In genomic region chr5:142862585-142862984, GRCh38 we compare ENCODE assay signal across 20 cellular contexts.
DNase-seq lines count a peak whose midpoint lies in the region; ATAC-seq and TF ChIP-seq lines count a peak whose summit lies in the region.
"Had no signal": no experiment of that assay in that cellular context is flagged by ENCODE, and none has a peak within 500 bp of the region (broad histone marks: within the 10 kb centered on the region; RNA-seq: fewer than 3 reads in every experiment).

No MANE protein-coding gene starts in this region.

- H3K4me1 ChIP-seq in esophagus (ENCODE audit: control insufficient read depth in 2 of 2, insufficient read depth in 2 of 2, low read length in 1 of 2) (peaks cover 6 to 20% of the 10 kb centered on the region in 2 donors), right cardiac atrium (ENCODE audit: control insufficient read depth, insufficient read depth, low read length) (peaks cover 34% of the 10 kb centered on the region), stomach smooth muscle (ENCODE audit: control insufficient read depth, insufficient read depth, low read length) (peaks cover 46% of the 10 kb centered on the region), hepatocyte (ENCODE audit: insufficient read depth) (peaks cover 35% of the 10 kb centered on the region)
- H3K4me1 ChIP-seq: HAP-1 had no signal

- no peaks in the 10 kb centered on the region for H3K27me3 Mint-ChIP-seq in stimulated activated naive CD8-positive, alpha-beta T cell treated with anti-CD3 and anti-CD28 coated beads, Interleukin-15, amount 100 ng/mL, for 72 hours
- H3K27me3 Mint-ChIP-seq: stimulated activated naive B cell treated with anti-CD40 and anti-IgM and Interleukin-4, amounts not matched to agents 10 μg/mL and 1 μg/mL and 100 μg/mL, for 72 hours had no signal

- no peaks in the 10 kb centered on the region for H4K20me1 ChIP-seq in hepatocyte (ENCODE audit: insufficient read depth, poor library complexity, severe bottlenecking)

- peaks cover 66% of the 10 kb centered on the region for H3K79me2 ChIP-seq in hepatocyte

- H2AFZ ChIP-seq in hepatocyte = no peak overlapping the region

- H3K4me3 Mint-ChIP-seq in stimulated activated naive CD8-positive, alpha-beta T cell treated with anti-CD3 and anti-CD28 coated beads, Interleukin-15, amount 100 ng/mL, for 72 hours = no peak overlapping the region
- H3K4me3 Mint-ChIP-seq: activated T-cell treated with anti-CD3 and anti-CD28 coated beads, Interleukin-2, amount 50 U/mL, for 4 hours; CD8-positive, alpha-beta T cell; stimulated activated naive B cell treated with anti-CD40 and anti-IgM and Interleukin-4, amounts not matched to agents 10 μg/mL and 1 μg/mL and 100 μg/mL, for 72 hours had no signal

- no peak overlapping the region for H3K27ac Mint-ChIP-seq in stimulated activated naive CD8-positive, alpha-beta T cell treated with anti-CD3 and anti-CD28 coated beads, Interleukin-15, amount 100 ng/mL, for 72 hours
- H3K27ac Mint-ChIP-seq: CD8-positive, alpha-beta T cell; stimulated activated naive B cell treated with anti-CD40 and anti-IgM and Interleukin-4, amounts not matched to agents 10 μg/mL and 1 μg/mL and 100 μg/mL, for 72 hours had no signal

- no peak for TF ChIP-seq CTCF in hepatocyte (IDR thresholded peaks at IDR 0.05; ENCODE audit: poor library complexity)

- H3K4me3 ChIP-seq in esophagus (ENCODE audit: low read depth in 1 of 2, low read length in 2 of 2) (no peak overlapping the region), right cardiac atrium (ENCODE audit: low read length) (no peak overlapping the region), stomach smooth muscle (ENCODE audit: low read length in 2 of 2) (no peak overlapping the region), hepatocyte (no peak overlapping the region)
- H3K4me3 ChIP-seq: HAP-1, lung had no signal

- no peaks in the 10 kb centered on the region for H3K9me2 ChIP-seq in hepatocyte (replicated peaks; ENCODE audit: insufficient read depth)

- H3K27ac ChIP-seq in esophagus (ENCODE audit: low read depth in 2 of 2, low read length in 1 of 2) (peak overlapping the region; percentile 33 to 79), right cardiac atrium (ENCODE audit: low read length) (no peak overlapping the region), stomach smooth muscle (ENCODE audit: low read length) (peak overlapping the region; percentile 41), hepatocyte (no peak overlapping the region)
- H3K27ac ChIP-seq: RWPE1 had no signal

- intact Hi-C loops in right cardiac atrium (cut with DNase I) = loop anchor here in 1 of 4 donors (10.0 kb wide), 1 partner anchor 88 kb away; the partner anchor contains the start of gene ARHGAP26

- H3K9me3 ChIP-seq in esophagus (ENCODE audit: control insufficient read depth in 2 of 2, insufficient read depth in 1 of 2, low read depth in 1 of 2, low read length in 1 of 2) = no peaks in the 10 kb centered on the region
- no peaks in the 10 kb centered on the region for H3K9me3 ChIP-seq in right cardiac atrium (ENCODE audit: control insufficient read depth, low read length)
- H3K9me3 ChIP-seq in stomach smooth muscle (ENCODE audit: control insufficient read depth in 2 of 2, low read length in 2 of 2) = no peaks in the 10 kb centered on the region
- no peaks in the 10 kb centered on the region for H3K9me3 ChIP-seq in hepatocyte (ENCODE audit: low read depth)
- H3K9me3 ChIP-seq: HAP-1 had no signal

- DNase-seq in SK-N-DZ (ENCODE audit: low spot score) = peak; percentile 67
- peak in 1 of 3 donors; percentile 44 for DNase-seq in right cardiac atrium
- no peak for DNase-seq in stimulated activated naive CD8-positive, alpha-beta T cell treated with anti-CD3 and anti-CD28 coated beads, Interleukin-15, amount 100 ng/mL, for 72 hours
- no peak for DNase-seq in hepatocyte (ENCODE audit: low spot score)
- no peak for DNase-seq in KG1 (lab: John Stamatoyannopoulos, UW)
- DNase-seq: activated naive CD4-positive, alpha-beta T cell treated with anti-CD3 and anti-CD28 coated beads, Interleukin-2, amount 50 U/mL, for 16 hours; activated T-cell treated with anti-CD3 and anti-CD28 coated beads, Interleukin-2, amount 50 U/mL, for 4 hours; CD8-positive, alpha-beta T cell; DMS79; effector CD4-positive, alpha-beta T cell; hippocampal formation; NCI-H524 treated with DMSO at 0.1 percent for 48 hours; stimulated activated naive B cell treated with anti-CD40 and anti-IgM and Interleukin-4, amounts not matched to agents 10 μg/mL and 1 μg/mL and 100 μg/mL, for 72 hours had no signal

- H3K4me1 Mint-ChIP-seq in stimulated activated naive CD8-positive, alpha-beta T cell treated with anti-CD3 and anti-CD28 coated beads, Interleukin-15, amount 100 ng/mL, for 72 hours = peaks cover 57% of the 10 kb centered on the region

- no peak overlapping the region for H3K9ac ChIP-seq in stomach smooth muscle (ENCODE audit: low read length in 2 of 2)

- no peak overlapping the region for H3K4me2 ChIP-seq in hepatocyte

- ATAC-seq in right cardiac atrium = peak; percentile 22 to 60
- no peak for ATAC-seq in stimulated activated naive CD8-positive, alpha-beta T cell treated with anti-CD3 and anti-CD28 coated beads, Interleukin-15, amount 100 ng/mL, for 72 hours
- ATAC-seq in HG03196 (IDR thresholded peaks at IDR 0.05; ENCODE audit: unreplicated experiment) = no peak
- ATAC-seq: activated T-cell treated with anti-CD3 and anti-CD28 coated beads, Interleukin-2, amount 50 U/mL, for 4 hours; CD8-positive, alpha-beta T cell; HepG2; stimulated activated naive B cell treated with anti-CD40 and anti-IgM and Interleukin-4, amounts not matched to agents 10 μg/mL and 1 μg/mL and 100 μg/mL, for 72 hours had no signal

- H3K36me3 ChIP-seq in esophagus (ENCODE audit: control insufficient read depth in 2 of 2, insufficient read depth in 2 of 2, low read length in 1 of 2) = no peaks in the 10 kb centered on the region
- H3K36me3 ChIP-seq in stomach smooth muscle (ENCODE audit: control insufficient read depth in 2 of 2, insufficient read depth in 2 of 2, low read length in 2 of 2) = no peaks in the 10 kb centered on the region
- no peaks in the 10 kb centered on the region for H3K36me3 ChIP-seq in hepatocyte (replicated peaks; ENCODE audit: insufficient read depth, low read depth)
- H3K36me3 ChIP-seq: HAP-1 had no signal

- no peaks in the 10 kb centered on the region for H3K9me3 Mint-ChIP-seq in stimulated activated naive CD8-positive, alpha-beta T cell treated with anti-CD3 and anti-CD28 coated beads, Interleukin-15, amount 100 ng/mL, for 72 hours
- H3K9me3 Mint-ChIP-seq: activated T-cell treated with anti-CD3 and anti-CD28 coated beads, Interleukin-2, amount 50 U/mL, for 4 hours; CD8-positive, alpha-beta T cell; stimulated activated naive B cell treated with anti-CD40 and anti-IgM and Interleukin-4, amounts not matched to agents 10 μg/mL and 1 μg/mL and 100 μg/mL, for 72 hours had no signal

- 58 to 66% methylated on average over 4 of the region's 4 CpGs for WGBS in esophagus, 2 donors
- 44% methylated on average over 4 of the region's 4 CpGs for WGBS in right cardiac atrium
- WGBS in hepatocyte (ENCODE audit: low lambda C conversion rate, missing lambda C conversion rate) = 75% methylated on average over 4 of the region's 4 CpGs

- H3K27me3 ChIP-seq in esophagus (ENCODE audit: control insufficient read depth in 1 of 2, insufficient read depth in 2 of 2, low read length in 2 of 2) (no peaks in the 10 kb centered on the region), right cardiac atrium (ENCODE audit: control insufficient read depth, insufficient read depth) (no peaks in the 10 kb centered on the region), stomach smooth muscle (ENCODE audit: control insufficient read depth in 1 of 2, insufficient read depth in 2 of 2, low read length in 2 of 2) (no peaks in the 10 kb centered on the region), hepatocyte (no peaks in the 10 kb centered on the region)

Comparison
In these comparisons a context has a peak if more than half of its experiments do, and no peak if none do; other contexts are left out.
1. H3K27ac ChIP-seq: peak in esophagus (2 of 2) and stomach smooth muscle (single experiment); none in right cardiac atrium (single experiment) and hepatocyte (single experiment).
2. ATAC-seq: peak in right cardiac atrium (2 of 2); none in stimulated activated naive CD8-positive, alpha-beta T cell treated with anti-CD3 and anti-CD28 coated beads, Interleukin-15, amount 100 ng/mL, for 72 hours (single experiment) and HG03196 (single experiment).